Comparison of ENCODE assay signal across 19 cellular contexts in genomic region chr22:35608088-35608487, GRCh38. TPM values are rescaled to one million over a fixed set of nuclear protein-coding genes. Genes with fewer than 3 reads are reported as not detected.
"Had no signal": no experiment of that assay in that cellular context is flagged by ENCODE, and none has a peak within 500 bp of the region (broad histone marks: within the 10 kb centered on the region; RNA-seq: fewer than 3 reads in every experiment).

No MANE protein-coding gene starts in this region.

- H3K4me3 ChIP-seq: coronary artery, lung, suprapubic skin, transverse colon, uterus had no signal

- DNase-seq: activated B cell treated with CpG ODN at 0.5 μM for 24 hours; activated CD4-positive, alpha-beta T cell treated with anti-CD3 and anti-CD28 coated beads for 4 hours; activated CD8-positive, alpha-beta T cell treated with anti-CD3 and anti-CD28 coated beads for 36 hours; activated naive CD4-positive, alpha-beta T cell treated with Interleukin-2 at 50 U/mL for 16 hours; activated naive CD8-positive, alpha-beta T cell treated with anti-CD3 and anti-CD28 coated beads, Interleukin-2, amount 10 ng/mL, durations not matched to agents 7 days and 5 days; activated T-cell treated with anti-CD3 and anti-CD28 coated beads, Interleukin-2, amount 50 U/mL, for 1 hour; left colon; nucleus accumbens; small intestine; stimulated activated CD4-positive, alpha-beta T cell treated with anti-CD3 and anti-CD28 coated beads, Interleukin-15, amount 100 ng/mL, for 24 hours; stimulated activated CD4-positive, alpha-beta T cell treated with anti-CD3 and anti-CD28 coated beads, Interleukin-2, amount 100 ng/mL, for 48 hours; T-helper 1 cell; T-helper 9 cell; transverse colon; uterus had no signal

- H3K27me3 ChIP-seq: suprapubic skin, transverse colon, uterus had no signal

- H3K27ac ChIP-seq: coronary artery, suprapubic skin, transverse colon, uterus had no signal

- H3K4me1 ChIP-seq: suprapubic skin, uterus had no signal

- H3K9me3 ChIP-seq: suprapubic skin, transverse colon, uterus had no signal

- H3K36me3 ChIP-seq: suprapubic skin, transverse colon, uterus had no signal

- ATAC-seq: activated CD8-positive, alpha-beta T cell treated with anti-CD3 and anti-CD28 coated beads for 36 hours; left colon had no signal

RNA-seq across cellular contexts. Expression of gene MB, which starts 9.0 kb away (rescaled TPM):
- total RNA-seq: activated B cell treated with CpG ODN at 0.5 μM for 24 hours; activated CD8-positive, alpha-beta T cell treated with anti-CD3 and anti-CD28 coated beads for 36 hours; activated naive CD8-positive, alpha-beta T cell treated with anti-CD3 and anti-CD28 coated beads, Interleukin-2, amount 10 ng/mL, durations not matched to agents 7 days and 5 days; mesothelial cell of epicardium had no signal
